29 cellular contexts compared by ENCODE assay signal in the genomic region with DNA sequence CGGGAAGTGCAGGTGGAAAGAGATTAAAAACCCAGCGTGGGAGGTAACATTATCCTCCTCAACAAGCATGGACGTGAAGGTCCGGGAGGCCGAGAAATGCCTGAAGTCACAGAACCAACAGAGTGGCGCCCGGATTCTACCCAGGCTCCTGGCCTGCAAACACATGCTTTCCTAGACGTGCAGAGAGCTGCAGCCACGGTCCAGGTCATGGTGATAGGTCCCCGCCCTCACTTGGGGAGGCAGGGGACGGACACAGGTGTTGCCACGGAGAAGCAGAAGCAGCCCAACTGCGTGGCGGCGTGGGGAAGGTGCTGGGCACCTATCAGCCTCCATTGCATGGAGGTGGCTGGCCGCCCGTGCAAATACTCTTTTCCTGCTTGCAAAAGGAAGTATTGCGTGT.
"Had no signal": no experiment of that assay in that cellular context is flagged by ENCODE, and none has a peak within 500 bp of the region (broad histone marks: within the 10 kb centered on the region; RNA-seq: fewer than 3 reads in every experiment).

No MANE protein-coding gene starts in this region.

- DNase-seq: hippocampal formation; immature natural killer cell; kidney; left colon; lower lobe of right lung; mammary epithelial cell; mesenchymal stem cell; naive thymus-derived CD4-positive, alpha-beta T cell; nucleus accumbens; pancreas; retina; right cardiac atrium; stimulated activated CD4-positive, alpha-beta T cell treated with anti-CD3 and anti-CD28 coated beads, Interleukin-12 subunit alpha, Interleukin-12 subunit beta, amount 100 ng/mL, for 4 hours; stimulated activated CD4-positive, alpha-beta T cell treated with anti-CD3 and anti-CD28 coated beads, Interleukin-15, amount 100 ng/mL, for 24 hours; stimulated activated CD4-positive, alpha-beta T cell treated with anti-CD3 and anti-CD28 coated beads, Interleukin-2, amount 100 ng/mL, for 24 hours; stimulated activated CD4-positive, alpha-beta T cell treated with anti-CD3 and anti-CD28 coated beads, Interleukin-4, amount 100 ng/mL, for 1 hour; stimulated activated naive B cell treated with anti-CD40 and anti-IgM and Interleukin-4, amounts not matched to agents 10 μg/mL and 1 μg/mL and 100 μg/mL, for 72 hours; stimulated activated naive CD8-positive, alpha-beta T cell treated with anti-CD3 and anti-CD28 coated beads, Interleukin-15, Interleukin-2, amounts not matched to agents 100 U/mL and 50 U/mL, for 24 hours; stomach; testis; thyroid gland; transverse colon; upper lobe of right lung had no signal

- ATAC-seq: left colon; left lung; lower lobe of right lung; naive thymus-derived CD4-positive, alpha-beta T cell; natural killer cell treated with Interleukin-12 subunit alpha and Interleukin-12 subunit beta and Interleukin-15 and Interleukin-18, amount 100 ng/mL, for 72 hours; pancreas; sciatic nerve; stimulated activated naive B cell treated with anti-CD40 and anti-IgM and Interleukin-4, amounts not matched to agents 10 μg/mL and 1 μg/mL and 100 μg/mL, for 72 hours; stimulated activated naive CD8-positive, alpha-beta T cell treated with anti-CD3 and anti-CD28 coated beads, Interleukin-15, Interleukin-2, amounts not matched to agents 100 U/mL and 50 U/mL, for 24 hours; upper lobe of right lung had no signal

- H3K27ac ChIP-seq: left lung, lower lobe of right lung, pancreas, prostate gland, skin epidermis, stomach, testis, thyroid gland, transverse colon, upper lobe of right lung had no signal

- H3K4me3 Mint-ChIP-seq: immature natural killer cell; mesothelial cell of epicardium; naive thymus-derived CD4-positive, alpha-beta T cell; natural killer cell treated with Interleukin-12 subunit alpha and Interleukin-12 subunit beta and Interleukin-15 and Interleukin-18, amount 100 ng/mL, for 72 hours; stimulated activated naive B cell treated with anti-CD40 and anti-IgM and Interleukin-4, amounts not matched to agents 10 μg/mL and 1 μg/mL and 100 μg/mL, for 72 hours had no signal

- H3K27me3 ChIP-seq: pancreas, stomach, testis, thyroid gland, transverse colon had no signal

- H3K4me1 ChIP-seq: left lung, lower lobe of right lung, pancreas, prostate gland, stomach, testis, thyroid gland, transverse colon, upper lobe of right lung had no signal

- H3K4me3 ChIP-seq: left lung, lower lobe of right lung, pancreas, prostate gland, skin epidermis, stomach, testis, thyroid gland, transverse colon, upper lobe of right lung had no signal

- H3K36me3 ChIP-seq: left lung, lower lobe of right lung, pancreas, prostate gland, stomach, thyroid gland, transverse colon, upper lobe of right lung had no signal

- H3K9me3 ChIP-seq: lower lobe of right lung, pancreas, prostate gland, testis, thyroid gland, transverse colon had no signal

- H3K9me3 Mint-ChIP-seq: immature natural killer cell; natural killer cell treated with Interleukin-12 subunit alpha and Interleukin-12 subunit beta and Interleukin-15 and Interleukin-18, amount 100 ng/mL, for 72 hours had no signal

- H3K27ac Mint-ChIP-seq: immature natural killer cell; mesothelial cell of epicardium; naive thymus-derived CD4-positive, alpha-beta T cell; natural killer cell treated with Interleukin-12 subunit alpha and Interleukin-12 subunit beta and Interleukin-15 and Interleukin-18, amount 100 ng/mL, for 72 hours; stimulated activated naive B cell treated with anti-CD40 and anti-IgM and Interleukin-4, amounts not matched to agents 10 μg/mL and 1 μg/mL and 100 μg/mL, for 72 hours had no signal

- H3K36me3 Mint-ChIP-seq: immature natural killer cell; mesothelial cell of epicardium; naive thymus-derived CD4-positive, alpha-beta T cell; natural killer cell treated with Interleukin-12 subunit alpha and Interleukin-12 subunit beta and Interleukin-15 and Interleukin-18, amount 100 ng/mL, for 72 hours; stimulated activated naive B cell treated with anti-CD40 and anti-IgM and Interleukin-4, amounts not matched to agents 10 μg/mL and 1 μg/mL and 100 μg/mL, for 72 hours had no signal

- H3K4me1 Mint-ChIP-seq: immature natural killer cell; mesothelial cell of epicardium; naive thymus-derived CD4-positive, alpha-beta T cell; stimulated activated naive B cell treated with anti-CD40 and anti-IgM and Interleukin-4, amounts not matched to agents 10 μg/mL and 1 μg/mL and 100 μg/mL, for 72 hours had no signal
